28 cellular contexts compared by ENCODE assay signal in genomic region chr18:1619507-1619906, GRCh38.
DNase-seq lines count a peak whose midpoint lies in the region; ATAC-seq, FAIRE-seq and TF ChIP-seq lines count a peak whose summit lies in the region.
"Had no signal": no experiment of that assay in that cellular context is flagged by ENCODE, and none has a peak within 500 bp of the region (broad histone marks: within the 10 kb centered on the region; RNA-seq: fewer than 3 reads in every experiment).

No MANE protein-coding gene starts in this region.

- no peak overlapping the region for H2AFZ ChIP-seq in K562 (ENCODE audit: low read depth, low read length)

- no peaks in the 10 kb centered on the region for H3K27me3 ChIP-seq in K562 (ENCODE audit: control insufficient read depth in 2 of 2, insufficient read depth in 2 of 2, low read length in 2 of 2)
- H3K27me3 ChIP-seq: BE2C; BLaER1; BLaER1 treated with 17β-estradiol and CSF1 and Interleukin-3, amounts not matched to agents 10 nM and 100 nM had no signal

- no peak for ATAC-seq in K562
- ATAC-seq: A549; CD8-positive, alpha-beta T cell had no signal

- no peak for TF ChIP-seq POLR2A in K562 (conservative IDR thresholded peaks at IDR 0.05)

- no peak overlapping the region for H3K4me2 ChIP-seq in K562 (ENCODE audit: insufficient read depth, low read length)
- H3K4me2 ChIP-seq: A549; BLaER1; BLaER1 treated with 17β-estradiol and CSF1 and Interleukin-3, amounts not matched to agents 10 nM and 100 nM had no signal

- in situ Hi-C loops in K562 (cut with MboI), result no loop called here

- H3K9ac ChIP-seq in K562 (ENCODE audit: insufficient read depth in 1 of 2, low read depth in 2 of 2, low read length in 2 of 2), result no peak overlapping the region
- H3K9ac ChIP-seq: BLaER1; BLaER1 treated with 17β-estradiol and CSF1 and Interleukin-3, amounts not matched to agents 10 nM and 100 nM had no signal

- H3K79me2 ChIP-seq in K562 (ENCODE audit: control insufficient read depth, insufficient read depth, low read length), result no peaks in the 10 kb centered on the region

- H3K36me3 ChIP-seq in K562 (ENCODE audit: control insufficient read depth, insufficient read depth, low read length), result no peaks in the 10 kb centered on the region
- H3K36me3 ChIP-seq: BE2C; BLaER1; BLaER1 treated with 17β-estradiol and CSF1 and Interleukin-3, amounts not matched to agents 10 nM and 100 nM had no signal

- no peak for FAIRE-seq in K562 (lab: Jason Lieb, UNC)
- FAIRE-seq: A204.1, A549 had no signal

- no peaks in the 10 kb centered on the region for H3K4me1 ChIP-seq in K562 (replicated peaks in 1 of 2; ENCODE audit: control insufficient read depth in 2 of 2, insufficient read depth in 2 of 2, low read length in 2 of 2)
- H3K4me1 ChIP-seq: A549, BE2C, BLaER1, Caco-2 had no signal

- 6% methylated on average over 5 of the region's 5 CpGs for WGBS in K562 (ENCODE audit: insufficient coverage, low coverage, missing lambda C conversion rate)

- intact Hi-C loops in K562 (cut with micrococcal nuclease), result no loop called here

- no peak overlapping the region for H3K27ac ChIP-seq in K562 (ENCODE audit: extremely low read depth, low read depth, low read length)
- H3K27ac ChIP-seq: 22Rv1; A549; BLaER1; BLaER1 treated with 17β-estradiol and CSF1 and Interleukin-3, amounts not matched to agents 10 nM and 100 nM; C4-2B had no signal

- DNase-seq in K562 (ENCODE audit: extremely low read depth in 1 of 4, low spot score in 3 of 4) (no peak), dedifferentiated amniotic fluid mesenchymal stem cell (ENCODE audit: extremely low spot score) (no peak)
- DNase-seq: 8988T; ACHN; AML-193; BE2C; C1 segment of cervical spinal cord; Caco-2; Calu3; CD4-positive, alpha-beta memory T cell; CD4-positive, alpha-beta T cell; CD4-positive, CD25-positive, alpha-beta regulatory T cell; CD8-positive, alpha-beta memory T cell; CD8-positive, alpha-beta T cell; COR-L47; DMS 273 treated with DMSO at 0.1 percent for 48 hours; DMS153; DMS53; DMS79; DMS79 treated with DMSO at 0.1 percent for 48 hours; DND-41; EL had no signal

- no peaks in the 10 kb centered on the region for H3K9me1 ChIP-seq in K562 (ENCODE audit: control insufficient read depth, insufficient read depth, low read length)

- BruUV-seq in K562 (replicated peaks; lab: Mats Ljungman, UMichigan), result no TSS peak

- POLR2A ChIA-PET in K562 (lab: Yijun Ruan, JAX), result interaction anchor here (0.6 kb wide), 1 partner anchor 44 kb away, joined by 3 read pairs; no protein-coding TSS in a partner anchor

- TF ChIP-seq CTCF in K562 (IDR thresholded peaks at IDR 0.05 in 2 of 3, conservative IDR thresholded peaks at IDR 0.05 in 1 of 3; ENCODE audit: insufficient read depth in 2 of 3, low read depth in 1 of 3, low read length in 3 of 3), result no peak

- TF ChIP-seq EP300 in K562 (IDR thresholded peaks at IDR 0.05; ENCODE audit: low read length), result no peak

- H3K9me3 ChIP-seq in K562 (replicated peaks; ENCODE audit: control insufficient read depth, insufficient read depth, low read depth, low read length), result no peaks in the 10 kb centered on the region
- H3K9me3 ChIP-seq: A549; BE2C; BLaER1; BLaER1 treated with 17β-estradiol and CSF1 and Interleukin-3, amounts not matched to agents 10 nM and 100 nM; Caco-2 had no signal

- no peak for TF ChIP-seq RAD21 in K562 (CRISPR knock-in tag; conservative IDR thresholded peaks at IDR 0.05 in 1 of 2, IDR thresholded peaks at IDR 0.05 in 1 of 2)

- H4K20me1 ChIP-seq in K562 (replicated peaks; ENCODE audit: control insufficient read depth, insufficient read depth, low read length), result 0 out of 2 replicates have a peak, but pooled peaks cover 2% of the 10 kb centered on the region
- H4K20me1 ChIP-seq: BLaER1; BLaER1 treated with 17β-estradiol and CSF1 and Interleukin-3, amounts not matched to agents 10 nM and 100 nM had no signal

- H3K4me3 ChIP-seq in K562, result no peak overlapping the region
- H3K4me3 ChIP-seq: A549; BLaER1; BLaER1 treated with 17β-estradiol and CSF1 and Interleukin-3, amounts not matched to agents 10 nM and 100 nM had no signal

- CTCF ChIA-PET in K562 (lab: Yijun Ruan, JAX; ENCODE audit: low intra/inter-chr PET ratio), result no interaction called here

TF ChIP-seq in K562, 482 proteins besides CTCF, POLR2A, EP300 and RAD21 (continues in another document):
- no peak for TF ChIP-seq ZBTB43 (CRISPR knock-in tag; IDR thresholded peaks at IDR 0.05)
- TF ChIP-seq KLF10 (CRISPR knock-in tag; IDR thresholded peaks at IDR 0.05), result no peak
- no peak for TF ChIP-seq NR4A1 (CRISPR knock-in tag; IDR thresholded peaks at IDR 0.05)
- TF ChIP-seq NR4A1 (tag; IDR thresholded peaks at IDR 0.05), result peak; percentile 73
- TF ChIP-seq HNRNPH1 (optimal IDR thresholded peaks at IDR 0.05; ENCODE audit: low read depth, low read length), result no peak
- TF ChIP-seq, protein P1, sequence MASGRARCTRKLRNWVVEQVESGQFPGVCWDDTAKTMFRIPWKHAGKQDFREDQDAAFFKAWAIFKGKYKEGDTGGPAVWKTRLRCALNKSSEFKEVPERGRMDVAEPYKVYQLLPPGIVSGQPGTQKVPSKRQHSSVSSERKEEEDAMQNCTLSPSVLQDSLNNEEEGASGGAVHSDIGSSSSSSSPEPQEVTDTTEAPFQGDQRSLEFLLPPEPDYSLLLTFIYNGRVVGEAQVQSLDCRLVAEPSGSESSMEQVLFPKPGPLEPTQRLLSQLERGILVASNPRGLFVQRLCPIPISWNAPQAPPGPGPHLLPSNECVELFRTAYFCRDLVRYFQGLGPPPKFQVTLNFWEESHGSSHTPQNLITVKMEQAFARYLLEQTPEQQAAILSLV (tag; IDR thresholded peaks at IDR 0.05), result 0 out of 2 replicates have a peak, but pooled peaks have one; percentile 11
- no peak for TF ChIP-seq BCLAF1 (IDR thresholded peaks at IDR 0.05; ENCODE audit: borderline replicate concordance in 1 of 2, control insufficient read depth in 1 of 2, low read depth in 2 of 2, low read length in 1 of 2)
- TF ChIP-seq ARNT (IDR thresholded peaks at IDR 0.05), result no peak
- no peak for TF ChIP-seq RFX1 (IDR thresholded peaks at IDR 0.05)
- TF ChIP-seq, protein P2, sequence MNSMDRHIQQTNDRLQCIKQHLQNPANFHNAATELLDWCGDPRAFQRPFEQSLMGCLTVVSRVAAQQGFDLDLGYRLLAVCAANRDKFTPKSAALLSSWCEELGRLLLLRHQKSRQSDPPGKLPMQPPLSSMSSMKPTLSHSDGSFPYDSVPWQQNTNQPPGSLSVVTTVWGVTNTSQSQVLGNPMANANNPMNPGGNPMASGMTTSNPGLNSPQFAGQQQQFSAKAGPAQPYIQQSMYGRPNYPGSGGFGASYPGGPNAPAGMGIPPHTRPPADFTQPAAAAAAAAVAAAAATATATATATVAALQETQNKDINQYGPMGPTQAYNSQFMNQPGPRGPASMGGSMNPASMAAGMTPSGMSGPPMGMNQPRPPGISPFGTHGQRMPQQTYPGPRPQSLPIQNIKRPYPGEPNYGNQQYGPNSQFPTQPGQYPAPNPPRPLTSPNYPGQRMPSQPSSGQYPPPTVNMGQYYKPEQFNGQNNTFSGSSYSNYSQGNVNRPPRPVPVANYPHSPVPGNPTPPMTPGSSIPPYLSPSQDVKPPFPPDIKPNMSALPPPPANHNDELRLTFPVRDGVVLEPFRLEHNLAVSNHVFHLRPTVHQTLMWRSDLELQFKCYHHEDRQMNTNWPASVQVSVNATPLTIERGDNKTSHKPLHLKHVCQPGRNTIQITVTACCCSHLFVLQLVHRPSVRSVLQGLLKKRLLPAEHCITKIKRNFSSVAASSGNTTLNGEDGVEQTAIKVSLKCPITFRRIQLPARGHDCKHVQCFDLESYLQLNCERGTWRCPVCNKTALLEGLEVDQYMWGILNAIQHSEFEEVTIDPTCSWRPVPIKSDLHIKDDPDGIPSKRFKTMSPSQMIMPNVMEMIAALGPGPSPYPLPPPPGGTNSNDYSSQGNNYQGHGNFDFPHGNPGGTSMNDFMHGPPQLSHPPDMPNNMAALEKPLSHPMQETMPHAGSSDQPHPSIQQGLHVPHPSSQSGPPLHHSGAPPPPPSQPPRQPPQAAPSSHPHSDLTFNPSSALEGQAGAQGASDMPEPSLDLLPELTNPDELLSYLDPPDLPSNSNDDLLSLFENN (IDR thresholded peaks at IDR 0.05; ENCODE audit: low read depth in 2 of 2, low read length in 2 of 2), result no peak
- no peak for TF ChIP-seq TAL1 (IDR thresholded peaks at IDR 0.05)
- no peak for TF ChIP-seq ZNF263 (CRISPR knock-in tag; IDR thresholded peaks at IDR 0.05; ENCODE audit: borderline replicate concordance)
- no peak for TF ChIP-seq JUNB (CRISPR knock-in tag; conservative IDR thresholded peaks at IDR 0.05)
